Comparison of ENCODE assay signal across 17 cellular contexts in the genomic region with DNA sequence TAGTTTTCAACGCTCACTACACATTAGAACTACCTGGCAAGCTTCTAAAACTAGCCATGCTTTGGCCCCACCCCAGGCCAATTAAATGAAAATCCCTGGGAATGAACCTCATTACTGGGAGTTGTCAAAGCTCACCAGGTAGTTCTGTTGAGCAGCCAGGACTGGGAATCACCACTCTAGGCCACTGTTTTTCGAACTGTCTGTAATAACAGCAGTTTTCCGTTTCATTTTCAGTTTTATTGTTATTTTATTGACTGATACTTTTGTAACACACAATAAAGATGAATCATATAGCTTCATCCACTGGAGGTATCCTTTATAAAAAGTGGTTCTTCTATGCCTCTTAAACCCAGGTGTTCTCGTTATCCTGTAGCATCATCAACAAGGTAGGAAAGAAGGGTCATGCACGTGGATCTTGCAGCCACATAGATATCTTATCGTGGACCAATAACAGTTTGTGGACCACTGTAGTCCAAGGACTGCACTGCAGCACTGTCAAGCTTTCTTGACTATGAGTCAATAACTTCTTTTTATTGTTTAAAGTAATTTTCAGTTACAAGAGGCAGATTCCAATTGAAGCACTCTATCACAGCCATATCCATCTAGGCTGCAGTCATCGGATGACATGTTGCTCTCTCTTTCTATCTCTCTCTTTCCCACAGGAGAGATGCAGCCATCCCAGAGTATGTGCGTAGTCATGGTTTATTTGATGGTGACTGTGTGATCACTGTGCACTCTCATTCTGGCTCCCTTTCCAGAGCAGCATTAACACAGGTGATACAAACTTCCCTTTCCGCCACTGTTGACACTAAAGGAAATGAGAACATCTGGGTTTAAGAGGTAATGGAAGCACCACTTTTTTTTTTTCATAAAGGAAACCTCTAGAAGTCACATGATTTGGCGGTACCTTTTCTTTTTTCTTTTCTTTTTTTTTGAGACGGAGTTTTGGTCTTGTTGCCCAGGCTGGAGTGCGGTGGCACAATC. TPM values are rescaled to one million over a fixed set of nuclear protein-coding genes. Genes with fewer than 3 reads are reported as not detected.
A peak's percentile ranks its signal among the peaks of the same experiment; 100 is the strongest.
DNase-seq lines count a peak whose midpoint lies in the region; ATAC-seq, FAIRE-seq and TF ChIP-seq lines count a peak whose summit lies in the region.
"Had no signal": no experiment of that assay in that cellular context is flagged by ENCODE, and none has a peak within 500 bp of the region (broad histone marks: within the 10 kb centered on the region; RNA-seq: fewer than 3 reads in every experiment).

No MANE protein-coding gene starts in this region.

- ATAC-seq in CD4-positive, alpha-beta T cell (ENCODE audit: poor library complexity): peak; percentile 96
- peak; percentile 81 for ATAC-seq in activated CD8-positive, alpha-beta T cell treated with anti-CD3 and anti-CD28 coated beads, Interleukin-2, amount 10 ng/mL, durations not matched to agents 7 days and 5 days
- ATAC-seq in naive thymus-derived CD4-positive, alpha-beta T cell: peak; percentile 84
- ATAC-seq: pancreas had no signal

- peak; percentile 76 for FAIRE-seq in GM12891 (lab: Jason Lieb, UNC)
- FAIRE-seq: pancreas had no signal

- no peaks in the 10 kb centered on the region for H3K9me3 ChIP-seq in CD4-positive, alpha-beta T cell (ENCODE audit: control insufficient read depth, low read length)
- H3K9me3 ChIP-seq in naive thymus-derived CD4-positive, alpha-beta T cell (ENCODE audit: control insufficient read depth in 2 of 3, low read length in 3 of 3): no peaks in the 10 kb centered on the region
- H3K9me3 ChIP-seq: esophagus muscularis mucosa, left ventricle myocardium inferior, pancreas, sigmoid colon had no signal

- H3K4me1 Mint-ChIP-seq in CD4-positive, alpha-beta T cell (ENCODE audit: low read depth): peaks cover 25% of the 10 kb centered on the region
- peaks cover 52% of the 10 kb centered on the region for H3K4me1 Mint-ChIP-seq in activated CD8-positive, alpha-beta T cell treated with anti-CD3 and anti-CD28 coated beads, Interleukin-2, amount 10 ng/mL, durations not matched to agents 7 days and 5 days (ENCODE audit: low read depth)
- H3K4me1 Mint-ChIP-seq in naive thymus-derived CD4-positive, alpha-beta T cell: peaks cover 12 to 58% (median 26%) of the 10 kb centered on the region in 7 donors

- POLR2A ChIA-PET in CD4-positive, alpha-beta T cell (lab: Charles Lee): interaction anchor here (0.7 to 1.9 kb wide), 4 partner anchors 8 to 225 kb away, joined by 4 to 9 read pairs (median 6); a partner anchor contains a TSS
- POLR2A ChIA-PET in activated CD8-positive, alpha-beta T cell treated with anti-CD3 and anti-CD28 coated beads, Interleukin-2, amount 10 ng/mL, durations not matched to agents 7 days and 5 days (lab: Charles Lee): interaction anchor here (0.6 to 2.6 kb wide), 8 partner anchors 9 to 39 kb away, joined by 3 to 20 read pairs (median 6); a partner anchor contains a TSS
- POLR2A ChIA-PET in naive thymus-derived CD4-positive, alpha-beta T cell (lab: Charles Lee): interaction anchor here (0.5 to 2.5 kb wide), 7 partner anchors 8 to 217 kb away, joined by 3 to 11 read pairs (median 5); no protein-coding TSS in a partner anchor

- H3K36me3 ChIP-seq in naive thymus-derived CD4-positive, alpha-beta T cell (ENCODE audit: control insufficient read depth in 2 of 3, insufficient read depth in 3 of 3, low read length in 3 of 3): no peaks in the 10 kb centered on the region
- H3K36me3 ChIP-seq: esophagus muscularis mucosa, left ventricle myocardium inferior, pancreas, sigmoid colon had no signal

- no peaks in the 10 kb centered on the region for H3K9me3 Mint-ChIP-seq in CD4-positive, alpha-beta T cell
- H3K9me3 Mint-ChIP-seq in activated CD8-positive, alpha-beta T cell treated with anti-CD3 and anti-CD28 coated beads, Interleukin-2, amount 10 ng/mL, durations not matched to agents 7 days and 5 days (ENCODE audit: insufficient read depth): no peaks in the 10 kb centered on the region
- peaks cover 0 to 2% (median 0%) of the 10 kb centered on the region in 11 donors for H3K9me3 Mint-ChIP-seq in naive thymus-derived CD4-positive, alpha-beta T cell

- no peak overlapping the region for H3K27ac ChIP-seq in CD4-positive, alpha-beta T cell (ENCODE audit: low read depth, low read length)
- no peak overlapping the region for H3K27ac ChIP-seq in naive thymus-derived CD4-positive, alpha-beta T cell (ENCODE audit: low read depth, low read length)
- H3K27ac ChIP-seq: dorsolateral prefrontal cortex, esophagus muscularis mucosa, left ventricle myocardium inferior, pancreas, sigmoid colon had no signal

- no peak for DNase-seq in CD4-positive, alpha-beta T cell
- no peak for DNase-seq in GM12891 (ENCODE audit: insufficient read length, low spot score)
- DNase-seq in activated CD8-positive, alpha-beta T cell treated with anti-CD3 and anti-CD28 coated beads, Interleukin-2, amount 10 ng/mL, durations not matched to agents 7 days and 5 days: peak; percentile 42
- DNase-seq in naive thymus-derived CD4-positive, alpha-beta T cell: peak in 7 of 9 donors; percentile 57 to 79 (median 70)
- no peak for DNase-seq in NCI-H2029 (lab: John Stamatoyannopoulos, UW)
- no peak for DNase-seq in Ammon's horn (ENCODE audit: low spot score)
- no peak for DNase-seq in SW 1271 (lab: John Stamatoyannopoulos, UW)
- DNase-seq: AML-193; DMS153; dorsolateral prefrontal cortex; left ventricle myocardium inferior; NCI-H1417 treated with DMSO at 0.1 percent for 48 hours; NCI-H774; pancreas; sigmoid colon; stimulated activated CD4-positive, alpha-beta T cell treated with anti-CD3 and anti-CD28 coated beads, Interleukin-1b, Interleukin-23, amount 100 ng/mL, for 48 hours had no signal

- H3K4me3 Mint-ChIP-seq in CD4-positive, alpha-beta T cell: peak overlapping the region; percentile 58
- peak overlapping the region; percentile 52 for H3K4me3 Mint-ChIP-seq in activated CD8-positive, alpha-beta T cell treated with anti-CD3 and anti-CD28 coated beads, Interleukin-2, amount 10 ng/mL, durations not matched to agents 7 days and 5 days
- peak overlapping the region; percentile 51 to 87 (median 71) for H3K4me3 Mint-ChIP-seq in naive thymus-derived CD4-positive, alpha-beta T cell

- H3K4me1 ChIP-seq in naive thymus-derived CD4-positive, alpha-beta T cell (ENCODE audit: control insufficient read depth in 2 of 2, insufficient read depth in 2 of 2, low read length in 2 of 2): peaks cover 5 to 18% of the 10 kb centered on the region in 2 donors
- H3K4me1 ChIP-seq: pancreas, sigmoid colon had no signal

- intact Hi-C loops in CD4-positive, alpha-beta T cell (cut with DNase I, micrococcal nuclease): loop anchor here in 1 of 2 experiments (2.0 to 5.0 kb wide), 2 partner anchors 13 to 301 kb away; no protein-coding TSS in a partner anchor
- intact Hi-C loops in naive thymus-derived CD4-positive, alpha-beta T cell (cut with micrococcal nuclease): loop anchor here (1.0 to 5.0 kb wide), 7 partner anchors 8 to 39 kb away; a partner anchor contains a TSS

- no peak for TF ChIP-seq CTCF in CD4-positive, alpha-beta T cell (IDR thresholded peaks at IDR 0.05)

- H3K4me3 ChIP-seq in naive thymus-derived CD4-positive, alpha-beta T cell (ENCODE audit: low read length): peak overlapping the region; percentile 18
- H3K4me3 ChIP-seq: dorsolateral prefrontal cortex, esophagus muscularis mucosa, left ventricle myocardium inferior, pancreas, sigmoid colon had no signal

- no peaks in the 10 kb centered on the region for H3K36me3 Mint-ChIP-seq in CD4-positive, alpha-beta T cell (ENCODE audit: low read depth)
- peaks cover 8% of the 10 kb centered on the region for H3K36me3 Mint-ChIP-seq in activated CD8-positive, alpha-beta T cell treated with anti-CD3 and anti-CD28 coated beads, Interleukin-2, amount 10 ng/mL, durations not matched to agents 7 days and 5 days (ENCODE audit: low read depth)
- peaks cover 0 to 15% (median 0%) of the 10 kb centered on the region in 5 donors for H3K36me3 Mint-ChIP-seq in naive thymus-derived CD4-positive, alpha-beta T cell

- H3K27me3 Mint-ChIP-seq in CD4-positive, alpha-beta T cell: no peaks in the 10 kb centered on the region
- H3K27me3 Mint-ChIP-seq in activated CD8-positive, alpha-beta T cell treated with anti-CD3 and anti-CD28 coated beads, Interleukin-2, amount 10 ng/mL, durations not matched to agents 7 days and 5 days (ENCODE audit: low read depth): peaks cover 3% of the 10 kb centered on the region
- peaks cover 0 to 4% (median 0%) of the 10 kb centered on the region in 5 donors for H3K27me3 Mint-ChIP-seq in naive thymus-derived CD4-positive, alpha-beta T cell

- peak overlapping the region; percentile 21 for H3K27ac Mint-ChIP-seq in CD4-positive, alpha-beta T cell
- H3K27ac Mint-ChIP-seq in activated CD8-positive, alpha-beta T cell treated with anti-CD3 and anti-CD28 coated beads, Interleukin-2, amount 10 ng/mL, durations not matched to agents 7 days and 5 days: peak overlapping the region; percentile 92
- H3K27ac Mint-ChIP-seq in naive thymus-derived CD4-positive, alpha-beta T cell: peak overlapping the region; percentile 21 to 96 (median 92)

- no peak for TF ChIP-seq POLR2A in GM12891 (IDR thresholded peaks at IDR 0.05; ENCODE audit: low read depth, low read length)

- H3K27me3 ChIP-seq in CD4-positive, alpha-beta T cell (ENCODE audit: control insufficient read depth, insufficient read depth, low read length): no peaks in the 10 kb centered on the region
- no peaks in the 10 kb centered on the region for H3K27me3 ChIP-seq in naive thymus-derived CD4-positive, alpha-beta T cell (ENCODE audit: control insufficient read depth in 2 of 2, insufficient read depth in 2 of 2, low read length in 2 of 2)
- H3K27me3 ChIP-seq: dorsolateral prefrontal cortex, esophagus muscularis mucosa, pancreas, sigmoid colon had no signal

- CTCF ChIA-PET in CD4-positive, alpha-beta T cell (lab: Charles Lee): no interaction called here
- CTCF ChIA-PET in activated CD8-positive, alpha-beta T cell treated with anti-CD3 and anti-CD28 coated beads, Interleukin-2, amount 10 ng/mL, durations not matched to agents 7 days and 5 days (lab: Charles Lee): interaction anchor here (0.9 to 3.8 kb wide), 10 partner anchors 12 to 256 kb away, joined by 3 to 21 read pairs (median 4); a partner anchor contains a TSS
- CTCF ChIA-PET in naive thymus-derived CD4-positive, alpha-beta T cell (lab: Charles Lee): no interaction called here

TF ChIP-seq in GM12891, 5 proteins besides CTCF, POLR2A, EP300 and RAD21:
- TF ChIP-seq POLR2AphosphoS5 (IDR thresholded peaks at IDR 0.05; ENCODE audit: low read depth, low read length): no peak
- TF ChIP-seq SPI1 (IDR thresholded peaks at IDR 0.05; ENCODE audit: low read depth, low read length): no peak
- no peak for TF ChIP-seq PAX5 (IDR thresholded peaks at IDR 0.05; ENCODE audit: insufficient read depth, low read length, severe bottlenecking)
- no peak for TF ChIP-seq POU2F2 (IDR thresholded peaks at IDR 0.05; ENCODE audit: low read depth, low read length)
- no peak for TF ChIP-seq TAF1 (IDR thresholded peaks at IDR 0.05; ENCODE audit: low read depth, low read length)

RNA-seq across cellular contexts. Expression of a gene that starts 39.0 kb away (rescaled TPM):
- 1 to 10 TPM; 1.6 to 1.8 TPM for total RNA-seq in CD4-positive, alpha-beta T cell
- 12.6 TPM for polyA plus RNA-seq in GM12891 (2012; ENCODE audit: low read depth, missing spikeins)
- total RNA-seq in activated CD8-positive, alpha-beta T cell treated with anti-CD3 and anti-CD28 coated beads, Interleukin-2, amount 10 ng/mL, durations not matched to agents 7 days and 5 days: 10 to 100 TPM; 52.3 to 57.4 TPM
- total RNA-seq in naive thymus-derived CD4-positive, alpha-beta T cell: 10 to 100 TPM in 1 of 5 experiments, 1 to 10 TPM in 4; 3.5 to 53.1 (median 6.6) TPM
- polyA plus RNA-seq in naive thymus-derived CD4-positive, alpha-beta T cell: 1 to 10 TPM; 2.8 to 4.4 TPM

Comparison
In these comparisons a context has a peak if more than half of its experiments do, and no peak if none do; other contexts are left out.
1. DNase-seq: peak in activated CD8-positive, alpha-beta T cell treated with anti-CD3 and anti-CD28 coated beads, Interleukin-2, amount 10 ng/mL, durations not matched to agents 7 days and 5 days (single experiment) and naive thymus-derived CD4-positive, alpha-beta T cell (7 of 9); none in CD4-positive, alpha-beta T cell (0 of 10), GM12891 (single experiment), NCI-H2029 (single experiment), Ammon's horn (single experiment) and SW 1271 (0 of 2).
2. H3K27ac Mint-ChIP-seq: peak in every context shown above with its lines; median percentile 92 in activated CD8-positive, alpha-beta T cell treated with anti-CD3 and anti-CD28 coated beads, Interleukin-2, amount 10 ng/mL, durations not matched to agents 7 days and 5 days; 92 in naive thymus-derived CD4-positive, alpha-beta T cell; 21 in CD4-positive, alpha-beta T cell.
3. Peak in every context shown above with its lines, with median percentiles within 50 percentile points of each other: ATAC-seq and H3K4me3 Mint-ChIP-seq.